Comparison of ENCODE assay signal across 8 cellular contexts in genomic region chr4:152643153-152644035, GRCh38. TPM values are rescaled to one million over a fixed set of nuclear protein-coding genes. Genes with fewer than 3 reads are reported as not detected.
DNase-seq lines count a peak whose midpoint lies in the region; ATAC-seq and TF ChIP-seq lines count a peak whose summit lies in the region.

No MANE protein-coding gene starts in this region.

- H2BK5ac ChIP-seq in mesenchymal stem cell (ENCODE audit: low read depth, low read length, poor library complexity, severe bottlenecking): no peak overlapping the region

- TF ChIP-seq POLR2A in NB4 (IDR thresholded peaks at IDR 0.05; ENCODE audit: extremely low read depth, insufficient read length): no peak

- H2BK12ac ChIP-seq in mesenchymal stem cell (ENCODE audit: low read length in 2 of 2): no peak overlapping the region

- POLR2A ChIA-PET in HEK293 (lab: Yijun Ruan, JAX): no interaction called here

- no peak overlapping the region for H2AFZ ChIP-seq in mesenchymal stem cell (ENCODE audit: low read depth, low read length)

- CTCF ChIA-PET in HEK293 (lab: Yijun Ruan, JAX): interaction anchor here (0.6 to 1.2 kb wide), 10 partner anchors 12 to 594 kb away, joined by 3 to 7 read pairs (median 3); no protein-coding TSS in a partner anchor

- H4K8ac ChIP-seq in mesenchymal stem cell (ENCODE audit: low read length): no peak overlapping the region

- H3K4me3 ChIP-seq in HEK293 (ENCODE audit: low read depth, low read length) (no peak overlapping the region), NB4 (ENCODE audit: low read depth, low read length) (peak overlapping the region; percentile 30), mesenchymal stem cell (ENCODE audit: insufficient read depth in 1 of 2, low read depth in 1 of 2, low read length in 2 of 2) (no peak overlapping the region), coronary artery (no peak overlapping the region)

- H3K14ac ChIP-seq in mesenchymal stem cell (ENCODE audit: low read length in 2 of 2): no peak overlapping the region

- intact Hi-C loops in Right ventricle myocardium superior (cut with DNase I): loop anchor here (10.0 kb wide), 1 partner anchor 91 kb away; no protein-coding TSS in a partner anchor

- H3K18ac ChIP-seq in mesenchymal stem cell (ENCODE audit: low read depth in 1 of 2, low read length in 2 of 2): no peak overlapping the region

- no peaks in the 10 kb centered on the region for H3K27me3 ChIP-seq in mesenchymal stem cell (ENCODE audit: control insufficient read depth in 1 of 2, insufficient read depth in 1 of 2, low read length in 2 of 2)

- no peak overlapping the region for H3K23ac ChIP-seq in mesenchymal stem cell (ENCODE audit: low read length in 2 of 2)

- H3K4me2 ChIP-seq in mesenchymal stem cell (ENCODE audit: low read length, poor library complexity, severe bottlenecking): no peak overlapping the region

- TF ChIP-seq CTCF in HEK293 (tag by site-specific recombination; IDR thresholded peaks at IDR 0.05): no peak
- TF ChIP-seq CTCF in NB4 (IDR thresholded peaks at IDR 0.05; ENCODE audit: low read depth, low read length): no peak
- no peak for TF ChIP-seq CTCF in coronary artery (IDR thresholded peaks at IDR 0.05)

- H3K27ac ChIP-seq in HEK293 (ENCODE audit: extremely low read depth, low read depth, low read length): no peak overlapping the region
- no peak overlapping the region for H3K27ac ChIP-seq in mesenchymal stem cell (ENCODE audit: low read length, poor library complexity, severe bottlenecking)
- no peak overlapping the region for H3K27ac ChIP-seq in coronary artery

- 69% methylated on average over 4 of the region's 8 CpGs for WGBS in mesenchymal stem cell

- H3K79me1 ChIP-seq in mesenchymal stem cell (replicated peaks; ENCODE audit: low read length, poor library complexity, severe bottlenecking): peaks cover 2% of the 10 kb centered on the region

- ATAC-seq in GM18868 (IDR thresholded peaks at IDR 0.05; ENCODE audit: unreplicated experiment): peak; percentile 86
- ATAC-seq in Right ventricle myocardium superior (ENCODE audit: poor library complexity): peak; percentile 47

- no peak overlapping the region for H2BK15ac ChIP-seq in mesenchymal stem cell (ENCODE audit: low read depth, poor library complexity, severe bottlenecking)

- H3K4me1 ChIP-seq in HEK293 (ENCODE audit: control insufficient read depth, insufficient read depth, low read length): no peaks in the 10 kb centered on the region
- H3K4me1 ChIP-seq in mesenchymal stem cell (ENCODE audit: control insufficient read depth, insufficient read depth, low read depth, low read length): no peaks in the 10 kb centered on the region

- no peak overlapping the region for H4K91ac ChIP-seq in mesenchymal stem cell (ENCODE audit: low read length)

- H3K36me3 ChIP-seq in HEK293 (ENCODE audit: control insufficient read depth in 2 of 2, insufficient read depth in 1 of 2, low read length in 2 of 2) (no peaks in the 10 kb centered on the region), mesenchymal stem cell (ENCODE audit: control insufficient read depth in 1 of 2, insufficient read depth in 2 of 2, low read depth in 1 of 2, low read length in 2 of 2) (peaks cover 0 to 8% of the 10 kb centered on the region in 2 experiments)

- DNase-seq in NB4 (ENCODE audit: low read depth) (peak; percentile 92), Right ventricle myocardium superior (peak; percentile 50), mesenchymal stem cell (no peak), NCI-H1930 (lab: John Stamatoyannopoulos, UW) (no peak), coronary artery (ENCODE audit: low spot score) (no peak), HK-2 (ENCODE audit: unreplicated experiment) (no peak)

- no peak overlapping the region for H3K4ac ChIP-seq in mesenchymal stem cell (ENCODE audit: low read depth in 1 of 2, low read length in 2 of 2)

- no peak overlapping the region for H3K9ac ChIP-seq in mesenchymal stem cell (ENCODE audit: low read length)

- no peak overlapping the region for H2BK120ac ChIP-seq in mesenchymal stem cell (ENCODE audit: low read depth, low read length)

- H2AK5ac ChIP-seq in mesenchymal stem cell (ENCODE audit: low read length, severe bottlenecking): no peak overlapping the region

- H3K9me3 ChIP-seq in HEK293 (ENCODE audit: control insufficient read depth, insufficient read depth, low read depth, low read length): no peaks in the 10 kb centered on the region
- H3K9me3 ChIP-seq in mesenchymal stem cell (ENCODE audit: control insufficient read depth, low read length): no peaks in the 10 kb centered on the region

TF ChIP-seq in HEK293, 187 proteins besides CTCF, POLR2A, EP300 and RAD21 (continues in another document):
- no peak for TF ChIP-seq ZNF529 (tag by site-specific recombination; IDR thresholded peaks at IDR 0.05; ENCODE audit: insufficient replicate concordance)
- no peak for TF ChIP-seq ZNF830 (tag by site-specific recombination; IDR thresholded peaks at IDR 0.05; ENCODE audit: low read depth)
- peak; percentile 41; the same call in 1 of the 2 replicates for TF ChIP-seq EGR2 (tag by site-specific recombination; IDR thresholded peaks at IDR 0.05; ENCODE audit: low read depth)
- no peak for TF ChIP-seq ZBTB6 (tag by site-specific recombination; IDR thresholded peaks at IDR 0.05)
- no peak for TF ChIP-seq KLF7 (tag by site-specific recombination; IDR thresholded peaks at IDR 0.05; ENCODE audit: borderline replicate concordance)
- TF ChIP-seq ZNF221 (tag by site-specific recombination; IDR thresholded peaks at IDR 0.05; ENCODE audit: borderline replicate concordance): no peak
- no peak for TF ChIP-seq ZSCAN16 (tag by site-specific recombination; IDR thresholded peaks at IDR 0.05)
- TF ChIP-seq ZSCAN18 (tag by site-specific recombination; IDR thresholded peaks at IDR 0.05): no peak
- TF ChIP-seq ZNF549 (tag by site-specific recombination; IDR thresholded peaks at IDR 0.05): no peak
- no peak for TF ChIP-seq ZNF624 (tag by site-specific recombination; IDR thresholded peaks at IDR 0.05)
- TF ChIP-seq ZNF645 (tag by site-specific recombination; IDR thresholded peaks at IDR 0.05): no peak
- no peak for TF ChIP-seq ZNF501 (tag by site-specific recombination; IDR thresholded peaks at IDR 0.05)
- no peak for TF ChIP-seq PRDM6 (tag by site-specific recombination; IDR thresholded peaks at IDR 0.05)
- TF ChIP-seq ZNF544 (tag by site-specific recombination; IDR thresholded peaks at IDR 0.05): no peak
- TF ChIP-seq ELK4 (IDR thresholded peaks at IDR 0.05; ENCODE audit: borderline replicate concordance, low read depth, low read length): no peak

RNA-seq across cellular contexts. Expression of gene TMEM154, which starts 36.4 kb away (rescaled TPM):
- total RNA-seq in Right ventricle myocardium superior: 1.9 TPM
- polyA plus RNA-seq in mesenchymal stem cell (2013, experiment 1 of 2): 10.7 TPM
- polyA plus RNA-seq in mesenchymal stem cell (2013, experiment 2 of 2): 12.0 TPM

Comparison
In these comparisons a context has a peak if more than half of its experiments do, and no peak if none do; other contexts are left out.
1. DNase-seq: peak in NB4 (single experiment) and Right ventricle myocardium superior (single experiment); none in mesenchymal stem cell (single experiment), NCI-H1930 (0 of 2), coronary artery (single experiment) and HK-2 (single experiment).